In genomic region chr6:34514593-34515472, GRCh38 we compare ENCODE assay signal across 10 cellular contexts. TPM values are rescaled to one million over a fixed set of nuclear protein-coding genes. Genes with fewer than 3 reads are reported as not detected.
DNase-seq lines count a peak whose midpoint lies in the region; ATAC-seq and TF ChIP-seq lines count a peak whose summit lies in the region.
"Had no signal": no experiment of that assay in that cellular context is flagged by ENCODE, and none has a peak within 500 bp of the region (broad histone marks: within the 10 kb centered on the region; RNA-seq: fewer than 3 reads in every experiment).

No MANE protein-coding gene starts in this region.

- H3K79me2 ChIP-seq in OCI-LY1 (ENCODE audit: insufficient read depth, low read length) (no peaks in the 10 kb centered on the region), neural progenitor cell (ENCODE audit: low read depth) (no peaks in the 10 kb centered on the region)

- H3K4me3 ChIP-seq in OCI-LY1 (ENCODE audit: low read depth, low read length, poor library complexity, severe bottlenecking) (no peak overlapping the region), neural progenitor cell (peak overlapping the region; percentile 52)
- no peak overlapping the region for H3K4me3 ChIP-seq in CD8-positive, alpha-beta memory T cell (ENCODE audit: low read length)

- H3K27me3 ChIP-seq in OCI-LY1 (ENCODE audit: insufficient read depth, low read length) (no peaks in the 10 kb centered on the region), neural progenitor cell (peaks cover 40% of the 10 kb centered on the region)
- H3K27me3 ChIP-seq in CD8-positive, alpha-beta memory T cell (ENCODE audit: insufficient read depth, low read length, poor library complexity, severe bottlenecking) = no peaks in the 10 kb centered on the region

- H3K4me1 Mint-ChIP-seq in neural progenitor cell = peaks cover 37% of the 10 kb centered on the region
- peaks cover 0 to 4% (median 0%) of the 10 kb centered on the region in 3 donors for H3K4me1 Mint-ChIP-seq in CD8-positive, alpha-beta memory T cell

- CTCF ChIA-PET in CD8-positive, alpha-beta memory T cell (lab: Charles Lee) = no interaction called here

- no peak overlapping the region for H3K9ac ChIP-seq in OCI-LY1 (ENCODE audit: low read length)
- no peak overlapping the region for H3K9ac ChIP-seq in neural progenitor cell

- TF ChIP-seq CTCF in OCI-LY1 (IDR thresholded peaks at IDR 0.05; ENCODE audit: low read length) = peak; percentile 37; the same call in 1 of the 2 replicates
- TF ChIP-seq CTCF in neural progenitor cell (IDR thresholded peaks at IDR 0.05) = no peak

- H3K36me3 Mint-ChIP-seq in neural progenitor cell = no peaks in the 10 kb centered on the region
- peaks cover 0 to 5% (median 0%) of the 10 kb centered on the region in 3 donors for H3K36me3 Mint-ChIP-seq in CD8-positive, alpha-beta memory T cell

- peaks cover 5% of the 10 kb centered on the region for H3K9me3 Mint-ChIP-seq in neural progenitor cell
- peaks cover 0 to 5% (median 4%) of the 10 kb centered on the region in 5 donors for H3K9me3 Mint-ChIP-seq in CD8-positive, alpha-beta memory T cell

- H3K4me2 ChIP-seq in OCI-LY1 (ENCODE audit: low read length) (no peak overlapping the region), neural progenitor cell (peak overlapping the region; percentile 88)

- peaks cover 15% of the 10 kb centered on the region for H3K27me3 Mint-ChIP-seq in neural progenitor cell (ENCODE audit: insufficient read depth, low read depth)
- H3K27me3 Mint-ChIP-seq in CD8-positive, alpha-beta memory T cell = peaks cover 0 to 8% of the 10 kb centered on the region in 2 donors

- H3K4me1 ChIP-seq in OCI-LY1 (ENCODE audit: insufficient read depth, low read length, severe bottlenecking) (no peaks in the 10 kb centered on the region), neural progenitor cell (peaks cover 28% of the 10 kb centered on the region)
- H3K4me1 ChIP-seq in CD8-positive, alpha-beta memory T cell (ENCODE audit: insufficient read depth, low read length) = no peaks in the 10 kb centered on the region

- no peak overlapping the region for H2AFZ ChIP-seq in OCI-LY1 (ENCODE audit: low read length)
- H2AFZ ChIP-seq in neural progenitor cell (replicated peaks) = peak overlapping the region; percentile 76

- no peak overlapping the region for H3K27ac ChIP-seq in OCI-LY1 (ENCODE audit: low read depth, low read length, poor library complexity, severe bottlenecking)
- no peak overlapping the region for H3K27ac ChIP-seq in neural progenitor cell
- H3K27ac ChIP-seq in CD8-positive, alpha-beta memory T cell (ENCODE audit: low read depth, low read length) = no peak overlapping the region

- H4K20me1 ChIP-seq in OCI-LY1 (ENCODE audit: insufficient read depth, low read length) = no peaks in the 10 kb centered on the region
- peaks cover 22% of the 10 kb centered on the region for H4K20me1 ChIP-seq in neural progenitor cell (ENCODE audit: low read depth)

- peaks cover 2% of the 10 kb centered on the region; the same call in 1 of the 2 replicates for H3K9me3 ChIP-seq in OCI-LY1 (ENCODE audit: low read length)
- H3K9me3 ChIP-seq in neural progenitor cell (ENCODE audit: low read depth) = no peaks in the 10 kb centered on the region
- H3K9me3 ChIP-seq in CD8-positive, alpha-beta memory T cell (ENCODE audit: low read length) = peaks cover 3% of the 10 kb centered on the region

- peak overlapping the region; percentile 81 for H3K4me3 Mint-ChIP-seq in neural progenitor cell
- no peak overlapping the region for H3K4me3 Mint-ChIP-seq in CD8-positive, alpha-beta memory T cell

- H3K36me3 ChIP-seq in OCI-LY1 (ENCODE audit: insufficient read depth, low read length) (no peaks in the 10 kb centered on the region; the same call in 1 of the 2 replicates), neural progenitor cell (no peaks in the 10 kb centered on the region)
- no peaks in the 10 kb centered on the region for H3K36me3 ChIP-seq in CD8-positive, alpha-beta memory T cell (ENCODE audit: insufficient read depth, low read length)

- H3F3A ChIP-seq in OCI-LY1 (ENCODE audit: insufficient read depth, low read length) = no peaks in the 10 kb centered on the region
- peaks cover 14% of the 10 kb centered on the region for H3F3A ChIP-seq in neural progenitor cell (ENCODE audit: low read depth)

- H3K27ac Mint-ChIP-seq in neural progenitor cell = peak overlapping the region; percentile 91
- peak overlapping the region in 2 of 8 donors; percentile 50 to 60 for H3K27ac Mint-ChIP-seq in CD8-positive, alpha-beta memory T cell

- H3K9me2 ChIP-seq in OCI-LY1 (ENCODE audit: low read depth, low read length) = no peaks in the 10 kb centered on the region

- no peak for ATAC-seq in left colon
- ATAC-seq: HCT116 had no signal

- DNase-seq in EL (peak; percentile 41), fibroblast of peridontal ligament (ENCODE audit: extremely low read depth) (peak; percentile 67), neural progenitor cell (ENCODE audit: low spot score) (peak; percentile 92), SHP77 (lab: John Stamatoyannopoulos, UW) (no peak), left colon (no peak)
- no peak for DNase-seq in CD8-positive, alpha-beta memory T cell
- DNase-seq in activated CD8-positive, alpha-beta memory T cell treated with anti-CD3 and anti-CD28 coated beads for 24 hours = no peak
- DNase-seq: GF-D8 had no signal

- POLR2A ChIA-PET in CD8-positive, alpha-beta memory T cell (lab: Charles Lee) = interaction anchor here (0.6 kb wide), 1 partner anchor 72 kb away, joined by 3 read pairs; no protein-coding TSS in a partner anchor

- intact Hi-C loops in left colon (cut with DNase I, micrococcal nuclease) = no loop called here

RNA-seq across cellular contexts. Expression of gene SPDEF, which starts 41.3 kb away (rescaled TPM):
- 0.50 TPM in 1 of 2 replicates, not detected in the other for total RNA-seq in neural progenitor cell (ENCODE audit: low replicate concordance)
- not detected for total RNA-seq in CD8-positive, alpha-beta memory T cell
- not detected for polyA plus RNA-seq in CD8-positive, alpha-beta memory T cell
- total RNA-seq in left colon = 10 to 100 TPM; 59.4 to 73.5 TPM

RNA-seq across cellular contexts. Expression of gene PACSIN1, which starts 49.0 kb away (rescaled TPM):
- total RNA-seq in neural progenitor cell (ENCODE audit: low replicate concordance) = 0.41 and 1.8 TPM in 2 replicates
- under 1 TPM; 0.64 to 0.70 TPM for total RNA-seq in CD8-positive, alpha-beta memory T cell
- polyA plus RNA-seq in CD8-positive, alpha-beta memory T cell = 5.6 TPM
- total RNA-seq in left colon = under 1 TPM in 1 of 2 donors, not detected in 1; 0.34 TPM

Comparison
In these comparisons a context has a peak if more than half of its experiments do, and no peak if none do; other contexts are left out.
1. DNase-seq: peak in EL (single experiment), fibroblast of peridontal ligament (single experiment) and neural progenitor cell (single experiment); none in SHP77 (0 of 2), CD8-positive, alpha-beta memory T cell (0 of 5), left colon (0 of 2) and activated CD8-positive, alpha-beta memory T cell treated with anti-CD3 and anti-CD28 coated beads for 24 hours (single experiment).
2. RNA of gene SPDEF, which starts 41.3 kb away (total RNA-seq): 59.4 to 73.5 TPM in left colon; not detected in CD8-positive, alpha-beta memory T cell and 0.50 TPM in neural progenitor cell; every median in the first group is over 10 times any median in the second.